ENCODE assay signal across 24 cellular contexts in genomic region chr7:15352807-15353206, GRCh38.
A peak's percentile ranks its signal among the peaks of the same experiment; 100 is the strongest.
DNase-seq lines count a peak whose midpoint lies in the region; ATAC-seq, FAIRE-seq and TF ChIP-seq lines count a peak whose summit lies in the region.
"Had no signal": no experiment of that assay in that cellular context is flagged by ENCODE, and none has a peak within 500 bp of the region (broad histone marks: within the 10 kb centered on the region; RNA-seq: fewer than 3 reads in every experiment).

No MANE protein-coding gene starts in this region.

- intact Hi-C loops in esophagus squamous epithelium (cut with DNase I): no loop called here
- intact Hi-C loops in OCI-LY7 (cut with micrococcal nuclease; ENCODE audit: unreplicated experiment): no loop called here

- H3K4me3 ChIP-seq in esophagus squamous epithelium (peak overlapping the region in 3 of 4 donors; percentile 30 to 48 (median 34)), OCI-LY7 (ENCODE audit: low read depth, low read length, poor library complexity, severe bottlenecking) (no peak overlapping the region)
- H3K4me3 ChIP-seq: BLaER1 treated with 17β-estradiol and CSF1 and Interleukin-3, amounts not matched to agents 10 nM and 100 nM; PC-9 had no signal

- H3K27me3 ChIP-seq in esophagus squamous epithelium: no peaks in the 10 kb centered on the region
- H3K27me3 ChIP-seq: BLaER1 treated with 17β-estradiol and CSF1 and Interleukin-3, amounts not matched to agents 10 nM and 100 nM had no signal

- H2AFZ ChIP-seq in OCI-LY7 (ENCODE audit: low read length): no peak overlapping the region
- H2AFZ ChIP-seq: PC-9 had no signal

- no peak for ATAC-seq in HG03354 (IDR thresholded peaks at IDR 0.05; ENCODE audit: poor library complexity, severe bottlenecking, unreplicated experiment)
- ATAC-seq: HepG2 had no signal

- H3K9me3 ChIP-seq in esophagus squamous epithelium (no peaks in the 10 kb centered on the region), OCI-LY7 (ENCODE audit: low read length) (no peaks in the 10 kb centered on the region)
- H3K9me3 ChIP-seq: BLaER1 treated with 17β-estradiol and CSF1 and Interleukin-3, amounts not matched to agents 10 nM and 100 nM had no signal

- no peak for TF ChIP-seq CTCF in esophagus squamous epithelium (IDR thresholded peaks at IDR 0.05)
- no peak for TF ChIP-seq CTCF in OCI-LY7 (conservative IDR thresholded peaks at IDR 0.05; ENCODE audit: low read length)

- H4K20me1 ChIP-seq in OCI-LY7 (ENCODE audit: insufficient read depth, low read length): no peaks in the 10 kb centered on the region
- H4K20me1 ChIP-seq: BLaER1 treated with 17β-estradiol and CSF1 and Interleukin-3, amounts not matched to agents 10 nM and 100 nM had no signal

- FAIRE-seq in HTR-8/SVneo (lab: Jason Lieb, UNC): no peak
- FAIRE-seq: A204.1, D721Med, GM12892, H1, HepG2 had no signal

- POLR2A ChIA-PET in OCI-LY7 (lab: Charles Lee): no interaction called here

- no peak overlapping the region for H3K4me2 ChIP-seq in OCI-LY7 (ENCODE audit: low read length)
- H3K4me2 ChIP-seq: BLaER1 treated with 17β-estradiol and CSF1 and Interleukin-3, amounts not matched to agents 10 nM and 100 nM; PC-9 had no signal

- CTCF ChIA-PET in OCI-LY7 (lab: Charles Lee; ENCODE audit: unreplicated experiment): no interaction called here

- no peaks in the 10 kb centered on the region for H3K79me2 ChIP-seq in OCI-LY7 (ENCODE audit: insufficient read depth, low read depth, low read length)

- no peaks in the 10 kb centered on the region for H3K9me2 ChIP-seq in OCI-LY7 (ENCODE audit: insufficient read depth, low read length)

- DNase-seq in Daoy (ENCODE audit: low read depth) (peak; percentile 9), NCI-H2227 (lab: John Stamatoyannopoulos, UW; ENCODE audit: unreplicated experiment) (peak; percentile 36), esophagus squamous epithelium (lab: John Stamatoyannopoulos, UW) (no peak), NOMO-1 (lab: John Stamatoyannopoulos, UW; ENCODE audit: unreplicated experiment in 2 of 2) (no peak), HTR-8/SVneo (ENCODE audit: insufficient read length, low spot score) (no peak), OCI-LY7 (ENCODE audit: low spot score) (no peak)
- DNase-seq: CD4-positive, alpha-beta T cell; HCEC 1CT; KBM-7; MM.1S; NCI-H2029 treated with DMSO at 0.1 percent for 48 hours; NCI-H2171; NCI-H524; NCI-H774; PC-9; SHP77; T-helper 1 cell had no signal

- H3K27ac ChIP-seq in esophagus squamous epithelium (no peak overlapping the region), OCI-LY7 (ENCODE audit: low read depth, low read length, poor library complexity, severe bottlenecking) (no peak overlapping the region)
- H3K27ac ChIP-seq: BLaER1 treated with 17β-estradiol and CSF1 and Interleukin-3, amounts not matched to agents 10 nM and 100 nM; PC-9 had no signal

- H3K36me3 ChIP-seq in esophagus squamous epithelium: no peaks in the 10 kb centered on the region
- no peaks in the 10 kb centered on the region for H3K36me3 ChIP-seq in OCI-LY7 (ENCODE audit: insufficient read depth, low read length)
- H3K36me3 ChIP-seq: BLaER1 treated with 17β-estradiol and CSF1 and Interleukin-3, amounts not matched to agents 10 nM and 100 nM had no signal

- no TSS peak for BruUV-seq in OCI-LY7 (replicated peaks; lab: Mats Ljungman, UMichigan)

- WGBS in esophagus squamous epithelium, 2 donors: 36 to 42% methylated on average over 12 of the region's 12 CpGs

- H3K4me1 ChIP-seq in esophagus squamous epithelium (no peaks in the 10 kb centered on the region), OCI-LY7 (ENCODE audit: insufficient read depth, low read length, poor library complexity, severe bottlenecking) (no peaks in the 10 kb centered on the region)
- H3K4me1 ChIP-seq: BLaER1 treated with 17β-estradiol and CSF1 and Interleukin-3, amounts not matched to agents 10 nM and 100 nM had no signal

- TF ChIP-seq POLR2A in esophagus squamous epithelium (IDR thresholded peaks at IDR 0.05): no peak

Comparison
In these comparisons a context has a peak if more than half of its experiments do, and no peak if none do; other contexts are left out.
1. DNase-seq: peak in Daoy (single experiment) and NCI-H2227 (single experiment); none in esophagus squamous epithelium (single experiment), NOMO-1 (0 of 2), HTR-8/SVneo (single experiment) and OCI-LY7 (single experiment).